In the genomic region with DNA sequence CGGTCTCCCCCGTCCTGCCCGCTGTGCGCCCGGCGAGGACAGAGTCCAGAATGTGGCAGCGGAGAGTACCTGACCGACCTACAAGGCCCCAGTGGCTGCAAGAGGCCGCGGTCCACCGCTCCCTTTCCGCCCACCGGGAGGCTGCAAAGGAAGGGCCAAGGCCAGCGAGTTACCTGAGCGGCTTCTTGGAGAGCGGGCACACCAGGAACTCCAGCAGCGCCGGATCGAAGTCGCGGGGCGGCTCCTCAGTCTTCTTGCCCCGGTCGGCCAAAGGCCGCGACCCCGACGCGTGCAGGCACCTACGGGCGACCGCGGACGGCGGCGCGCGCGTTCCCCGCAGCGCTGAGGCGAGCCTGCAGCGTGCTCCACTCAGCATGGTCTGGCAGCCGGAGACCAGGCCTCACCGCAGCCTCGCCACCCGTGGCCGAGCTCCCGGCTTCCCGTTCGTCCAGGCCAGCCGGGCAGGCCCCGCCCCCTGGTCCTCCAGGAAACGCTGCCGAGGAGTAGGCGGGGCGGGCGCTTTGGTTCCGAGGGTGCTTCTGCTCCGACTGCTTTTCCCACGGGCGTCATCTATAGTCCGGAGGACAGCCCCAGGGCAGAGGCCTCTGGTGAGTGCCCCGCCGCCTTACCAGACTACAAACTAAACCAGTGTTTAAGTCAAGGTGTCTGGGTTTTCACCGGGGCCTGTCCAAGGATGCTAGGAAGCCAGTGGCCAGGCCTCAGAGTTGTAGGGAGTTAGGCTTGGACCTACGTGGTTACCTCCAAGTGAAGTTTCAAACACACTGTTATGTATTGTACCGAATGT, we compare ENCODE assay signal across 8 cellular contexts. TPM values are rescaled to one million over a fixed set of nuclear protein-coding genes. Genes with fewer than 3 reads are reported as not detected.
DNase-seq lines count a peak whose midpoint lies in the region; ATAC-seq and TF ChIP-seq lines count a peak whose summit lies in the region.

A gene with protein sequence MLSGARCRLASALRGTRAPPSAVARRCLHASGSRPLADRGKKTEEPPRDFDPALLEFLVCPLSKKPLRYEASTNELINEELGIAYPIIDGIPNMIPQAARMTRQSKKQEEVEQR (minus strand): TSS at position 452 of the 805 bp plus-strand sequence. CDS start 76 bp downstream, at position 376.

- no peaks in the 10 kb centered on the region for H3K9me3 Mint-ChIP-seq in activated naive CD8-positive, alpha-beta T cell treated with anti-CD3 and anti-CD28 coated beads for 36 hours
- H3K9me3 Mint-ChIP-seq in glutamatergic neuron (ENCODE audit: unreplicated experiment) = peaks cover 4% of the 10 kb centered on the region
- no peaks in the 10 kb centered on the region for H3K9me3 Mint-ChIP-seq in osteocyte (ENCODE audit: unreplicated experiment)

- TF ChIP-seq POLR2A in GM10847 (IDR thresholded peaks at IDR 0.05; ENCODE audit: extremely low read depth, insufficient read length) = peak; percentile 85

- H3K4me1 Mint-ChIP-seq in activated naive CD8-positive, alpha-beta T cell treated with anti-CD3 and anti-CD28 coated beads for 36 hours = peaks cover 36% of the 10 kb centered on the region
- H3K4me1 Mint-ChIP-seq in glutamatergic neuron (ENCODE audit: low read depth, unreplicated experiment) (peaks cover 2% of the 10 kb centered on the region), osteocyte (ENCODE audit: unreplicated experiment) (peaks cover 28% of the 10 kb centered on the region)

- H3K4me3 ChIP-seq in thoracic aorta = peak within 1 kb of the TSS; percentile 85

- peak; percentile 92 for DNase-seq in NCI-H1092 treated with DMSO at 0.1 percent for 48 hours (lab: John Stamatoyannopoulos, UW)
- DNase-seq in SKM-1 treated with dmso at 0.1 percent for 144 hours (lab: John Stamatoyannopoulos, UW; ENCODE audit: unreplicated experiment) = peak; percentile 89
- peak; percentile 85 for DNase-seq in activated naive CD8-positive, alpha-beta T cell treated with anti-CD3 and anti-CD28 coated beads for 36 hours
- peak; percentile 95 for DNase-seq in glutamatergic neuron
- peak; percentile 98 for DNase-seq in osteocyte (ENCODE audit: extremely low spot score, unreplicated experiment)
- peak; percentile 90 for DNase-seq in thoracic aorta (ENCODE audit: low spot score)

- H3K9me3 ChIP-seq in thoracic aorta = no peaks in the 10 kb centered on the region

- TF ChIP-seq CTCF in glutamatergic neuron (IDR thresholded peaks at IDR 0.05; ENCODE audit: partially characterized antibody, unreplicated experiment) (no peak), osteocyte (IDR thresholded peaks at IDR 0.05) (no peak), thoracic aorta (IDR thresholded peaks at IDR 0.05) (no peak)

- H3K4me3 Mint-ChIP-seq in activated naive CD8-positive, alpha-beta T cell treated with anti-CD3 and anti-CD28 coated beads for 36 hours = peak within 1 kb of the TSS; percentile 96
- H3K4me3 Mint-ChIP-seq in glutamatergic neuron (ENCODE audit: unreplicated experiment) = peak within 1 kb of the TSS; percentile 94
- peak within 1 kb of the TSS; percentile 97 for H3K4me3 Mint-ChIP-seq in osteocyte (ENCODE audit: unreplicated experiment)

- H3K27me3 ChIP-seq in thoracic aorta (replicated peaks; ENCODE audit: insufficient read depth) = no peaks in the 10 kb centered on the region

- H3K27ac ChIP-seq in thoracic aorta = peak within 1 kb of the TSS; percentile 86 to 93

- H3K36me3 ChIP-seq in thoracic aorta = peaks cover 4% of the 10 kb centered on the region

- H3K27me3 Mint-ChIP-seq in activated naive CD8-positive, alpha-beta T cell treated with anti-CD3 and anti-CD28 coated beads for 36 hours = no peaks in the 10 kb centered on the region
- H3K27me3 Mint-ChIP-seq in glutamatergic neuron (ENCODE audit: unreplicated experiment) = no peaks in the 10 kb centered on the region
- H3K27me3 Mint-ChIP-seq in osteocyte (ENCODE audit: unreplicated experiment) = no peaks in the 10 kb centered on the region

- peaks cover 15 to 43% of the 10 kb centered on the region in 2 donors for H3K4me1 ChIP-seq in thoracic aorta (ENCODE audit: control insufficient read depth in 1 of 2, low read depth in 2 of 2)

- H3K27ac Mint-ChIP-seq in activated naive CD8-positive, alpha-beta T cell treated with anti-CD3 and anti-CD28 coated beads for 36 hours = peak within 1 kb of the TSS; percentile 92
- H3K27ac Mint-ChIP-seq in glutamatergic neuron (ENCODE audit: unreplicated experiment) (peak within 1 kb of the TSS; percentile 90), osteocyte (ENCODE audit: unreplicated experiment) (peak within 1 kb of the TSS; percentile 96)

- ATAC-seq in HG02623 (IDR thresholded peaks at IDR 0.05; ENCODE audit: unreplicated experiment) (peak; percentile 87), thoracic aorta (ENCODE audit: insufficient number of reproducible peaks, low FRiP score, low read depth) (peak; percentile 96)

- H3K36me3 Mint-ChIP-seq in activated naive CD8-positive, alpha-beta T cell treated with anti-CD3 and anti-CD28 coated beads for 36 hours = peaks cover 6% of the 10 kb centered on the region
- H3K36me3 Mint-ChIP-seq in glutamatergic neuron (ENCODE audit: unreplicated experiment) = no peaks in the 10 kb centered on the region
- H3K36me3 Mint-ChIP-seq in osteocyte (ENCODE audit: unreplicated experiment) = peaks cover 10% of the 10 kb centered on the region

RNA-seq across cellular contexts. Expression of the gene that starts here (rescaled TPM):
- total RNA-seq in activated naive CD8-positive, alpha-beta T cell treated with anti-CD3 and anti-CD28 coated beads for 36 hours = 10 to 100 TPM; 64.3 to 66.4 TPM
- 22.7 TPM for total RNA-seq in glutamatergic neuron (ENCODE audit: unreplicated experiment)
- total RNA-seq in osteocyte = 67.0 and 69.1 TPM in 2 replicates
- total RNA-seq in thoracic aorta = 10 to 100 TPM; 81.5 to 94.0 TPM

Comparison
In these comparisons a context has a peak if more than half of its experiments do, and no peak if none do; other contexts are left out.
1. Peak in every context shown above with its lines: DNase-seq, ATAC-seq, H3K4me3 ChIP-seq and H3K27ac ChIP-seq.